23 cellular contexts compared by ENCODE assay signal in the genomic region with DNA sequence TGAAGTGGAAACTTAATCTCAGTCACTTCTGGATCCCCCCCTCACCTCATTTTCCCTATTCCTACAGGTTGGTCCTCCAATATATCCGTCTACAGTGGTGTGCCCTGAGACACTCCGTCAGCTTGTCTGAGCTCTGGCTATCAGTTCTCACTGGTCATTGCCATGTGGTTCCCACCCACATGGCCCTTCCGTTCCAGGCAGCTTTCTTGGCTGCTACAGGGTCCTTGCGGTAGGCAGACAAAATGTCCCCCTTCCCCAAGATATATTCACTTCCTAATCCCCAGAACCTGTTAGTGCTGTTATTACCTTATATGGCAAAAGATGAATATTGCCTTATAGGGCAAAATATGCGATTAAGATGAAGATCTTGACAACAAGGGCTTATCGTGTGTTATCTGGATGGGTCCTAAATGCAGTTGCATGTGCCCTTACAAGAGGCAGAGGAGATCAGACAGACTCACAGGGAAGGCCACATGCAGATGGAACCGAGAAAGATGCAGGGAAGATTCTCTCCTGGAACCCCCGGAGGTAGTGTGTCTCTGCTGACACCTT. TPM values are rescaled to one million over a fixed set of nuclear protein-coding genes. Genes with fewer than 3 reads are reported as not detected.
DNase-seq lines count a peak whose midpoint lies in the region; ATAC-seq and TF ChIP-seq lines count a peak whose summit lies in the region.
"Had no signal": no experiment of that assay in that cellular context is flagged by ENCODE, and none has a peak within 500 bp of the region (broad histone marks: within the 10 kb centered on the region; RNA-seq: fewer than 3 reads in every experiment).

No MANE protein-coding gene starts in this region.

- peaks cover 35% of the 10 kb centered on the region for H3K4me1 Mint-ChIP-seq in WTC11
- H3K4me1 Mint-ChIP-seq in stimulated activated naive B cell treated with anti-CD40 and anti-IgM and Interleukin-4, amounts not matched to agents 10 μg/mL and 1 μg/mL and 100 μg/mL, for 72 hours: no peaks in the 10 kb centered on the region
- no peaks in the 10 kb centered on the region for H3K4me1 Mint-ChIP-seq in activated CD8-positive, alpha-beta T cell treated with anti-CD3 and anti-CD28 coated beads, Interleukin-2, amount 10 ng/mL, durations not matched to agents 7 days and 5 days (ENCODE audit: low read depth)
- H3K4me1 Mint-ChIP-seq: IgD-negative memory B cell had no signal

- no peaks in the 10 kb centered on the region for H3K36me3 Mint-ChIP-seq in WTC11
- H3K36me3 Mint-ChIP-seq in stimulated activated naive B cell treated with anti-CD40 and anti-IgM and Interleukin-4, amounts not matched to agents 10 μg/mL and 1 μg/mL and 100 μg/mL, for 72 hours: no peaks in the 10 kb centered on the region
- H3K36me3 Mint-ChIP-seq in activated CD8-positive, alpha-beta T cell treated with anti-CD3 and anti-CD28 coated beads, Interleukin-2, amount 10 ng/mL, durations not matched to agents 7 days and 5 days (ENCODE audit: low read depth): no peaks in the 10 kb centered on the region
- H3K36me3 Mint-ChIP-seq: IgD-negative memory B cell had no signal

- H3K4me3 Mint-ChIP-seq in WTC11: no peak overlapping the region
- no peak overlapping the region for H3K4me3 Mint-ChIP-seq in stimulated activated naive B cell treated with anti-CD40 and anti-IgM and Interleukin-4, amounts not matched to agents 10 μg/mL and 1 μg/mL and 100 μg/mL, for 72 hours
- H3K4me3 Mint-ChIP-seq in activated CD8-positive, alpha-beta T cell treated with anti-CD3 and anti-CD28 coated beads, Interleukin-2, amount 10 ng/mL, durations not matched to agents 7 days and 5 days: no peak overlapping the region
- H3K4me3 Mint-ChIP-seq: CD4-positive, alpha-beta T cell; IgD-negative memory B cell had no signal

- H3K9me2 ChIP-seq in SK-N-SH (no peaks in the 10 kb centered on the region), hepatocyte (replicated peaks; ENCODE audit: insufficient read depth) (no peaks in the 10 kb centered on the region)

- no peak for TF ChIP-seq RAD21 in SK-N-SH (IDR thresholded peaks at IDR 0.05; ENCODE audit: low read length)

- CTCF ChIA-PET in SK-N-SH (lab: Yijun Ruan, JAX) (interaction anchor here (1.0 to 3.1 kb wide), 8 partner anchors 14 to 292 kb away, joined by 3 to 14 read pairs (median 4); no protein-coding TSS in a partner anchor), WTC11 (lab: Charles Lee) (interaction anchor here (0.8 to 2.6 kb wide), 6 partner anchors 12 to 171 kb away, joined by 3 to 14 read pairs (median 6); no protein-coding TSS in a partner anchor)
- CTCF ChIA-PET in activated CD8-positive, alpha-beta T cell treated with anti-CD3 and anti-CD28 coated beads, Interleukin-2, amount 10 ng/mL, durations not matched to agents 7 days and 5 days (lab: Charles Lee): interaction anchor here (0.7 to 1.0 kb wide), 2 partner anchors 13 to 25 kb away, joined by 3 read pairs; no protein-coding TSS in a partner anchor

- no peak for TF ChIP-seq EP300 in SK-N-SH (IDR thresholded peaks at IDR 0.05; ENCODE audit: borderline replicate concordance in 1 of 2, low read depth in 1 of 2, low read length in 1 of 2)

- H3K9me3 ChIP-seq in SK-N-SH (no peaks in the 10 kb centered on the region), hepatocyte (ENCODE audit: low read depth) (no peaks in the 10 kb centered on the region)
- H3K9me3 ChIP-seq: BLaER1, Caco-2 had no signal

- POLR2A ChIA-PET in SK-N-SH (lab: Yijun Ruan, JAX): no interaction called here
- POLR2A ChIA-PET in WTC11 (lab: Charles Lee): interaction anchor here (1.1 kb wide), 1 partner anchor 35 kb away, joined by 3 read pairs; the partner anchor contains the start of gene TSKU
- POLR2A ChIA-PET in activated CD8-positive, alpha-beta T cell treated with anti-CD3 and anti-CD28 coated beads, Interleukin-2, amount 10 ng/mL, durations not matched to agents 7 days and 5 days (lab: Charles Lee): no interaction called here

- no peaks in the 10 kb centered on the region for H3F3A ChIP-seq in SK-N-SH (replicated peaks; ENCODE audit: insufficient read depth)

- no peak overlapping the region for H3K27ac ChIP-seq in SK-N-SH (ENCODE audit: low read depth in 2 of 2, low read length in 1 of 2)
- peak overlapping the region; percentile 43 for H3K27ac ChIP-seq in hepatocyte
- H3K27ac ChIP-seq: 22Rv1, BLaER1, GM23248 had no signal

- no peaks in the 10 kb centered on the region for H3K27me3 ChIP-seq in SK-N-SH (ENCODE audit: insufficient read depth)
- no peaks in the 10 kb centered on the region for H3K27me3 ChIP-seq in hepatocyte
- H3K27me3 ChIP-seq: BLaER1 had no signal

- DNase-seq in SK-N-SH: no peak
- DNase-seq in WTC11 (ENCODE audit: low spot score): no peak
- DNase-seq in hepatocyte (ENCODE audit: low spot score): no peak
- DNase-seq in stimulated activated naive B cell treated with anti-CD40 and anti-IgM and Interleukin-4, amounts not matched to agents 10 μg/mL and 1 μg/mL and 100 μg/mL, for 72 hours: no peak
- no peak for DNase-seq in activated CD8-positive, alpha-beta T cell treated with anti-CD3 and anti-CD28 coated beads, Interleukin-2, amount 10 ng/mL, durations not matched to agents 7 days and 5 days
- no peak for DNase-seq in Kasumi-1 (lab: John Stamatoyannopoulos, UW)
- DNase-seq: ACHN; Caco-2; CD4-positive, alpha-beta T cell; GM23248; HCEC 1CT; MM.1S; NCI-H1048; NCI-H1417 treated with DMSO at 0.1 percent for 48 hours; NCI-H187; NCI-H446; NCI-H526 treated with DMSO at 0.1 percent for 48 hours; Right ventricle myocardium superior had no signal

- WGBS in SK-N-SH (ENCODE audit: low lambda C conversion rate): 80% methylated on average over 8 of the region's 8 CpGs
- WGBS in hepatocyte (ENCODE audit: low lambda C conversion rate, missing lambda C conversion rate): 79% methylated on average over 8 of the region's 8 CpGs

- no peaks in the 10 kb centered on the region for H4K20me1 ChIP-seq in SK-N-SH (ENCODE audit: insufficient read depth)
- H4K20me1 ChIP-seq in hepatocyte (ENCODE audit: insufficient read depth, poor library complexity, severe bottlenecking): no peaks in the 10 kb centered on the region
- H4K20me1 ChIP-seq: BLaER1 had no signal

- H3K4me1 ChIP-seq in SK-N-SH (ENCODE audit: control insufficient read depth in 1 of 2, insufficient read depth in 2 of 2, low read depth in 1 of 2, low read length in 1 of 2) (peaks cover 0 to 17% of the 10 kb centered on the region in 2 experiments; a peak in 1 of 4 replicates), hepatocyte (ENCODE audit: insufficient read depth) (peaks cover 12% of the 10 kb centered on the region)

- TF ChIP-seq CTCF in SK-N-SH (IDR thresholded peaks at IDR 0.05) (no peak), WTC11 (IDR thresholded peaks at IDR 0.05) (no peak), hepatocyte (IDR thresholded peaks at IDR 0.05; ENCODE audit: poor library complexity) (no peak)

- H2AFZ ChIP-seq in SK-N-SH (ENCODE audit: low read depth): no peak overlapping the region
- no peak overlapping the region for H2AFZ ChIP-seq in hepatocyte
- H2AFZ ChIP-seq: GM23248 had no signal

- no peak overlapping the region for H3K4me3 ChIP-seq in SK-N-SH (ENCODE audit: low read depth in 2 of 2, low read length in 1 of 2)
- no peak overlapping the region for H3K4me3 ChIP-seq in hepatocyte
- H3K4me3 ChIP-seq: BLaER1, GM23248 had no signal

- H3K79me2 ChIP-seq in SK-N-SH (ENCODE audit: insufficient read depth) (no peaks in the 10 kb centered on the region), hepatocyte (no peaks in the 10 kb centered on the region)

- no peak overlapping the region for H3K4me2 ChIP-seq in SK-N-SH
- no peak overlapping the region for H3K4me2 ChIP-seq in hepatocyte
- H3K4me2 ChIP-seq: BLaER1 had no signal

- H3K36me3 ChIP-seq in SK-N-SH (replicated peaks in 1 of 2; ENCODE audit: control insufficient read depth in 1 of 2, insufficient read depth in 2 of 2, low read length in 1 of 2) (no peaks in the 10 kb centered on the region), hepatocyte (replicated peaks; ENCODE audit: insufficient read depth, low read depth) (no peaks in the 10 kb centered on the region)
- H3K36me3 ChIP-seq: BLaER1 had no signal

- H3K27me3 Mint-ChIP-seq in WTC11 (ENCODE audit: low read depth): peaks cover 2% of the 10 kb centered on the region; the same call in 1 of the 2 replicates
- peaks cover 20 to 21% of the 10 kb centered on the region in 2 donors for H3K27me3 Mint-ChIP-seq in stimulated activated naive B cell treated with anti-CD40 and anti-IgM and Interleukin-4, amounts not matched to agents 10 μg/mL and 1 μg/mL and 100 μg/mL, for 72 hours
- H3K27me3 Mint-ChIP-seq in activated CD8-positive, alpha-beta T cell treated with anti-CD3 and anti-CD28 coated beads, Interleukin-2, amount 10 ng/mL, durations not matched to agents 7 days and 5 days (ENCODE audit: low read depth): peaks cover 16% of the 10 kb centered on the region
- H3K27me3 Mint-ChIP-seq: CD4-positive, alpha-beta T cell; IgD-negative memory B cell had no signal

- no peak overlapping the region for H3K9ac ChIP-seq in SK-N-SH
- H3K9ac ChIP-seq: BLaER1, GM23248 had no signal

- ATAC-seq in SK-N-SH treated with all-trans-retinoic acid at 6 μM for 48 hours (no peak), WTC11 (no peak), HG03565 (IDR thresholded peaks at IDR 0.05; ENCODE audit: unreplicated experiment) (no peak)
- ATAC-seq in stimulated activated naive B cell treated with anti-CD40 and anti-IgM and Interleukin-4, amounts not matched to agents 10 μg/mL and 1 μg/mL and 100 μg/mL, for 72 hours (replicated peaks): no peak
- ATAC-seq in activated CD8-positive, alpha-beta T cell treated with anti-CD3 and anti-CD28 coated beads, Interleukin-2, amount 10 ng/mL, durations not matched to agents 7 days and 5 days: no peak

- no peaks in the 10 kb centered on the region for H3K9me3 Mint-ChIP-seq in WTC11
- no peaks in the 10 kb centered on the region for H3K9me3 Mint-ChIP-seq in stimulated activated naive B cell treated with anti-CD40 and anti-IgM and Interleukin-4, amounts not matched to agents 10 μg/mL and 1 μg/mL and 100 μg/mL, for 72 hours
- H3K9me3 Mint-ChIP-seq in activated CD8-positive, alpha-beta T cell treated with anti-CD3 and anti-CD28 coated beads, Interleukin-2, amount 10 ng/mL, durations not matched to agents 7 days and 5 days (ENCODE audit: insufficient read depth): no peaks in the 10 kb centered on the region
- H3K9me3 Mint-ChIP-seq: CD4-positive, alpha-beta T cell; IgD-negative memory B cell had no signal

- peak overlapping the region; percentile 38; the same call in 1 of the 2 replicates for H3K27ac Mint-ChIP-seq in WTC11
- peak overlapping the region; percentile 3 for H3K27ac Mint-ChIP-seq in stimulated activated naive B cell treated with anti-CD40 and anti-IgM and Interleukin-4, amounts not matched to agents 10 μg/mL and 1 μg/mL and 100 μg/mL, for 72 hours
- no peak overlapping the region for H3K27ac Mint-ChIP-seq in activated CD8-positive, alpha-beta T cell treated with anti-CD3 and anti-CD28 coated beads, Interleukin-2, amount 10 ng/mL, durations not matched to agents 7 days and 5 days
- H3K27ac Mint-ChIP-seq: CD4-positive, alpha-beta T cell; IgD-negative memory B cell had no signal

RNA-seq across cellular contexts. Expression of gene TSKU, which starts 35.7 kb away (rescaled TPM):
- 18.3 and 20.7 TPM in 2 replicates for polyA plus RNA-seq in SK-N-SH (2012; rRNA removed)
- polyA plus RNA-seq in SK-N-SH (2012; cell fraction: cytosol; rRNA removed): 8.1 and 14.3 TPM in 2 replicates
- polyA plus RNA-seq in SK-N-SH (2012; cell fraction: nucleus; rRNA removed): 8.7 TPM in 2 replicates
- 24.0 to 30.3 TPM (median 24.4 TPM) in 3 replicates for total RNA-seq in WTC11 (2021)
- total RNA-seq in hepatocyte: 61.9 and 62.9 TPM in 2 replicates
- 73.7 and 81.9 TPM in 2 replicates for polyA plus RNA-seq in hepatocyte
- 1 to 10 TPM; 2.5 TPM for total RNA-seq in activated CD8-positive, alpha-beta T cell treated with anti-CD3 and anti-CD28 coated beads, Interleukin-2, amount 10 ng/mL, durations not matched to agents 7 days and 5 days
- polyA plus RNA-seq: IgD-negative memory B cell had no signal
